10 cellular contexts compared by ENCODE assay signal in genomic region chr10:79139124-79139835, GRCh38.
DNase-seq lines count a peak whose midpoint lies in the region; ATAC-seq and TF ChIP-seq lines count a peak whose summit lies in the region.
"Had no signal": no experiment of that assay in that cellular context is flagged by ENCODE, and none has a peak within 500 bp of the region (broad histone marks: within the 10 kb centered on the region; RNA-seq: fewer than 3 reads in every experiment).

No MANE protein-coding gene starts in this region.

- no peak for TF ChIP-seq POLR2A in testis (IDR thresholded peaks at IDR 0.05)

- no peak overlapping the region for H3K4me3 ChIP-seq in testis

- peaks cover 5% of the 10 kb centered on the region for H3K36me3 Mint-ChIP-seq in effector memory CD8-positive, alpha-beta T cell (ENCODE audit: insufficient read depth)

- H3K36me3 ChIP-seq in testis (ENCODE audit: low read depth, missing control alignments) = no peaks in the 10 kb centered on the region

- H3K27me3 ChIP-seq in testis = no peaks in the 10 kb centered on the region

- H3K27ac Mint-ChIP-seq in effector memory CD8-positive, alpha-beta T cell = peak overlapping the region in 1 of 2 donors; percentile 93

- no peak for ATAC-seq in effector memory CD8-positive, alpha-beta T cell (replicated peaks)

- no peaks in the 10 kb centered on the region for H3K27me3 Mint-ChIP-seq in effector memory CD8-positive, alpha-beta T cell

- no peak for TF ChIP-seq CTCF in testis (IDR thresholded peaks at IDR 0.05)

- DNase-seq in MV-4-11 (lab: John Stamatoyannopoulos, UW) (peak; percentile 78), dedifferentiated amniotic fluid mesenchymal stem cell (ENCODE audit: extremely low spot score) (peak; percentile 67), medulla oblongata (ENCODE audit: extremely low spot score) (peak; percentile 46), testis (peak; percentile 53), DMS153 (lab: John Stamatoyannopoulos, UW) (no peak), epidermal melanocyte (ENCODE audit: insufficient read length, low spot score) (no peak), HUDEP-2 (lab: John Stamatoyannopoulos, UW; ENCODE audit: unreplicated experiment in 76 of 76) (no peak)
- DNase-seq in effector memory CD8-positive, alpha-beta T cell = no peak
- DNase-seq: activated gamma-delta T cell treated with Interleukin-2 at 50 U/mL for 16 hours; stimulated activated CD4-positive, alpha-beta T cell treated with anti-CD3 and anti-CD28 coated beads, Interleukin-2, amount 100 ng/mL, for 48 hours had no signal

- no peaks in the 10 kb centered on the region for H3K9me3 ChIP-seq in testis

- H3K4me1 Mint-ChIP-seq in effector memory CD8-positive, alpha-beta T cell (ENCODE audit: low read depth in 2 of 2) = peaks cover 37 to 38% of the 10 kb centered on the region in 2 donors

- 31 to 42% methylated on average over 24 to 26 of the region's 26 CpGs for WGBS in testis, 2 donors

- peaks cover 44% of the 10 kb centered on the region for H3K4me1 ChIP-seq in testis

- no peak overlapping the region for H3K4me3 Mint-ChIP-seq in effector memory CD8-positive, alpha-beta T cell

- intact Hi-C loops in testis (cut with DNase I; ENCODE audit: low total_unique reads) = no loop called here

- H3K27ac ChIP-seq in testis = peak overlapping the region in 1 of 2 donors; percentile 76

- no peaks in the 10 kb centered on the region for H3K9me3 Mint-ChIP-seq in effector memory CD8-positive, alpha-beta T cell

Comparison
In these comparisons a context has a peak if more than half of its experiments do, and no peak if none do; other contexts are left out.
1. DNase-seq: peak in MV-4-11 (single experiment), dedifferentiated amniotic fluid mesenchymal stem cell (single experiment), medulla oblongata (single experiment) and testis (single experiment); none in DMS153 (single experiment), epidermal melanocyte (single experiment), HUDEP-2 (0 of 76) and effector memory CD8-positive, alpha-beta T cell (0 of 3).